In the genomic region with DNA sequence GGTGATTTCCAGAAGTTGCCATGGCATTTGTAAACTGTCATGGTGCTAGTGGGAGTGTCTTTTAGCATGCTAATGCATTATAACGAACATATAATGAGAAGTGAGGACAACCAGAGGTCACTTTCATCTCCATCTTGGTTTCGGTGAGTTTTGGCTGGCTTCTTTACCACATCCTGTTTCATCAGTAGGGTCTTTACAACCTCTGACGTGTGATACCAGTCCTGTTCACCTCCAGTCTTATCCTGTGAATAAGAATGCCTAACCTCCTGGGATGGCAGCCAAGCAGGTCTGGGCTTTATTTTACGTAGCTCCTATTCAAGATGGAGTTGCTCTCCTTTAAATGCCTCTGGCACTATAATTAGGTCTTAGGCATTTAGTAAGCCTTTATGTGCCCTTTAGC, we compare ENCODE assay signal across 12 cellular contexts. TPM values are rescaled to one million over a fixed set of nuclear protein-coding genes. Genes with fewer than 3 reads are reported as not detected.
A peak's percentile ranks its signal among the peaks of the same experiment; 100 is the strongest.
DNase-seq lines count a peak whose midpoint lies in the region; ATAC-seq and TF ChIP-seq lines count a peak whose summit lies in the region.
"Had no signal": no experiment of that assay in that cellular context is flagged by ENCODE, and none has a peak within 500 bp of the region (broad histone marks: within the 10 kb centered on the region; RNA-seq: fewer than 3 reads in every experiment).

No MANE protein-coding gene starts in this region.

- no peak overlapping the region for H3K4me3 ChIP-seq in upper lobe of right lung
- no peak overlapping the region for H3K4me3 ChIP-seq in naive thymus-derived CD4-positive, alpha-beta T cell (ENCODE audit: low read length)

- H3K27ac ChIP-seq in substantia nigra (ENCODE audit: low read depth, low read length, poor library complexity, severe bottlenecking) = no peak overlapping the region
- H3K27ac ChIP-seq in upper lobe of right lung = no peak overlapping the region
- H3K27ac ChIP-seq in naive thymus-derived CD4-positive, alpha-beta T cell (ENCODE audit: low read depth, low read length) = no peak overlapping the region

- no peak for TF ChIP-seq CTCF in osteocyte (IDR thresholded peaks at IDR 0.05)
- no peak for TF ChIP-seq CTCF in upper lobe of right lung (IDR thresholded peaks at IDR 0.05)

- H3K4me1 ChIP-seq in upper lobe of right lung = no peaks in the 10 kb centered on the region
- H3K4me1 ChIP-seq in naive thymus-derived CD4-positive, alpha-beta T cell (ENCODE audit: control insufficient read depth in 2 of 2, insufficient read depth in 2 of 2, low read length in 2 of 2) = no peaks in the 10 kb centered on the region

- H3K9me3 ChIP-seq in upper lobe of right lung = no peaks in the 10 kb centered on the region
- peaks cover 0 to 13% (median 4%) of the 10 kb centered on the region in 3 experiments for H3K9me3 ChIP-seq in naive thymus-derived CD4-positive, alpha-beta T cell (ENCODE audit: control insufficient read depth in 2 of 3, low read length in 3 of 3)

- DNase-seq in NCI-H2196 (lab: John Stamatoyannopoulos, UW; ENCODE audit: unreplicated experiment) (peak; percentile 51), osteocyte (ENCODE audit: extremely low spot score, unreplicated experiment) (no peak), substantia nigra (lab: John Stamatoyannopoulos, UW) (no peak), upper lobe of right lung (no peak), NCI-H2107 treated with DMSO at 0.1 percent for 48 hours (lab: John Stamatoyannopoulos, UW; ENCODE audit: unreplicated experiment) (no peak)
- no peak for DNase-seq in naive thymus-derived CD4-positive, alpha-beta T cell
- DNase-seq: activated naive CD8-positive, alpha-beta T cell treated with anti-CD3 and anti-CD28 coated beads, Interleukin-2, amount 10 ng/mL, durations not matched to agents 7 days and 5 days; hypothalamus; occipital lobe had no signal

- peaks cover 9% of the 10 kb centered on the region for H3K9me3 Mint-ChIP-seq in osteocyte (ENCODE audit: unreplicated experiment)
- peaks cover 8 to 21% (median 15%) of the 10 kb centered on the region in 11 donors for H3K9me3 Mint-ChIP-seq in naive thymus-derived CD4-positive, alpha-beta T cell

- no peaks in the 10 kb centered on the region for H3K27me3 ChIP-seq in upper lobe of right lung
- no peaks in the 10 kb centered on the region for H3K27me3 ChIP-seq in naive thymus-derived CD4-positive, alpha-beta T cell (ENCODE audit: control insufficient read depth in 2 of 2, insufficient read depth in 2 of 2, low read length in 2 of 2)

- H3K27me3 Mint-ChIP-seq in osteocyte (ENCODE audit: unreplicated experiment) = no peaks in the 10 kb centered on the region
- peaks cover 0 to 10% (median 0%) of the 10 kb centered on the region in 5 donors for H3K27me3 Mint-ChIP-seq in naive thymus-derived CD4-positive, alpha-beta T cell
- H3K27me3 Mint-ChIP-seq: activated naive CD8-positive, alpha-beta T cell treated with anti-CD3 and anti-CD28 coated beads, Interleukin-2, amount 10 ng/mL, durations not matched to agents 7 days and 5 days; stimulated activated memory B cell treated with anti-CD40 and anti-IgM and Interleukin-4, amounts not matched to agents 10 μg/mL and 1 μg/mL and 100 μg/mL, for 72 hours had no signal

- CTCF ChIA-PET in naive thymus-derived CD4-positive, alpha-beta T cell (lab: Charles Lee) = interaction anchor here (0.6 kb wide), 1 partner anchor 28 kb away, joined by 3 read pairs; no protein-coding TSS in a partner anchor

- peak overlapping the region; percentile 89 for H3K27ac Mint-ChIP-seq in osteocyte (ENCODE audit: unreplicated experiment)
- H3K27ac Mint-ChIP-seq in naive thymus-derived CD4-positive, alpha-beta T cell = no peak overlapping the region
- H3K27ac Mint-ChIP-seq: activated naive CD8-positive, alpha-beta T cell treated with anti-CD3 and anti-CD28 coated beads, Interleukin-2, amount 10 ng/mL, durations not matched to agents 7 days and 5 days; stimulated activated memory B cell treated with anti-CD40 and anti-IgM and Interleukin-4, amounts not matched to agents 10 μg/mL and 1 μg/mL and 100 μg/mL, for 72 hours had no signal

- no peak overlapping the region for H3K4me3 Mint-ChIP-seq in osteocyte (ENCODE audit: unreplicated experiment)
- no peak overlapping the region for H3K4me3 Mint-ChIP-seq in naive thymus-derived CD4-positive, alpha-beta T cell
- H3K4me3 Mint-ChIP-seq: activated naive CD8-positive, alpha-beta T cell treated with anti-CD3 and anti-CD28 coated beads, Interleukin-2, amount 10 ng/mL, durations not matched to agents 7 days and 5 days; stimulated activated memory B cell treated with anti-CD40 and anti-IgM and Interleukin-4, amounts not matched to agents 10 μg/mL and 1 μg/mL and 100 μg/mL, for 72 hours had no signal

- no peaks in the 10 kb centered on the region for H3K36me3 ChIP-seq in upper lobe of right lung
- no peaks in the 10 kb centered on the region for H3K36me3 ChIP-seq in naive thymus-derived CD4-positive, alpha-beta T cell (ENCODE audit: control insufficient read depth in 2 of 3, insufficient read depth in 3 of 3, low read length in 3 of 3)

- intact Hi-C loops in upper lobe of right lung (cut with DNase I) = no loop called here
- intact Hi-C loops in naive thymus-derived CD4-positive, alpha-beta T cell (cut with micrococcal nuclease) = no loop called here

- POLR2A ChIA-PET in naive thymus-derived CD4-positive, alpha-beta T cell (lab: Charles Lee) = no interaction called here

- ATAC-seq in GM19025 (IDR thresholded peaks at IDR 0.05; ENCODE audit: low read depth, unreplicated experiment) (peak; percentile 64), HG02759 (IDR thresholded peaks at IDR 0.05; ENCODE audit: unreplicated experiment) (peak; percentile 71), upper lobe of right lung (no peak)
- ATAC-seq in naive thymus-derived CD4-positive, alpha-beta T cell = no peak
- ATAC-seq: stimulated activated memory B cell treated with anti-CD40 and anti-IgM and Interleukin-4, amounts not matched to agents 10 μg/mL and 1 μg/mL and 100 μg/mL, for 72 hours had no signal

- peaks cover 25% of the 10 kb centered on the region for H3K4me1 Mint-ChIP-seq in osteocyte (ENCODE audit: unreplicated experiment)
- H3K4me1 Mint-ChIP-seq in naive thymus-derived CD4-positive, alpha-beta T cell = peaks cover 0 to 25% (median 0%) of the 10 kb centered on the region in 7 donors
- H3K4me1 Mint-ChIP-seq: stimulated activated memory B cell treated with anti-CD40 and anti-IgM and Interleukin-4, amounts not matched to agents 10 μg/mL and 1 μg/mL and 100 μg/mL, for 72 hours had no signal

- H3K36me3 Mint-ChIP-seq in osteocyte (ENCODE audit: unreplicated experiment) = peaks cover 4% of the 10 kb centered on the region
- H3K36me3 Mint-ChIP-seq in naive thymus-derived CD4-positive, alpha-beta T cell = peaks cover 0 to 11% (median 8%) of the 10 kb centered on the region in 5 donors

RNA-seq across cellular contexts. Expression of a gene that starts 20.4 kb away (rescaled TPM):
- total RNA-seq in osteocyte = 15.0 and 16.6 TPM in 2 replicates
- 19.4 TPM for total RNA-seq in upper lobe of right lung
- total RNA-seq in naive thymus-derived CD4-positive, alpha-beta T cell = 10 to 100 TPM in 4 of 5 experiments, 1 to 10 TPM in 1; 6.8 to 18.6 (median 11.3) TPM
- polyA plus RNA-seq in naive thymus-derived CD4-positive, alpha-beta T cell = 10 to 100 TPM; 22.0 to 25.9 TPM

RNA-seq across cellular contexts. Expression of a gene that starts 44.3 kb away (rescaled TPM):
- total RNA-seq in osteocyte (8.0 and 8.6 TPM in 2 replicates), upper lobe of right lung (8.5 TPM)
- 1 to 10 TPM; 1.4 to 8.9 (median 1.7) TPM for total RNA-seq in naive thymus-derived CD4-positive, alpha-beta T cell
- 1 to 10 TPM in 1 of 2 donors, under 1 TPM in 1; 0.70 to 2.9 TPM for polyA plus RNA-seq in naive thymus-derived CD4-positive, alpha-beta T cell

Comparison
In these comparisons a context has a peak if more than half of its experiments do, and no peak if none do; other contexts are left out.
1. ATAC-seq: peak in GM19025 (single experiment) and HG02759 (single experiment); none in upper lobe of right lung (single experiment) and naive thymus-derived CD4-positive, alpha-beta T cell (single experiment).